17 cellular contexts compared by ENCODE assay signal in the genomic region with DNA sequence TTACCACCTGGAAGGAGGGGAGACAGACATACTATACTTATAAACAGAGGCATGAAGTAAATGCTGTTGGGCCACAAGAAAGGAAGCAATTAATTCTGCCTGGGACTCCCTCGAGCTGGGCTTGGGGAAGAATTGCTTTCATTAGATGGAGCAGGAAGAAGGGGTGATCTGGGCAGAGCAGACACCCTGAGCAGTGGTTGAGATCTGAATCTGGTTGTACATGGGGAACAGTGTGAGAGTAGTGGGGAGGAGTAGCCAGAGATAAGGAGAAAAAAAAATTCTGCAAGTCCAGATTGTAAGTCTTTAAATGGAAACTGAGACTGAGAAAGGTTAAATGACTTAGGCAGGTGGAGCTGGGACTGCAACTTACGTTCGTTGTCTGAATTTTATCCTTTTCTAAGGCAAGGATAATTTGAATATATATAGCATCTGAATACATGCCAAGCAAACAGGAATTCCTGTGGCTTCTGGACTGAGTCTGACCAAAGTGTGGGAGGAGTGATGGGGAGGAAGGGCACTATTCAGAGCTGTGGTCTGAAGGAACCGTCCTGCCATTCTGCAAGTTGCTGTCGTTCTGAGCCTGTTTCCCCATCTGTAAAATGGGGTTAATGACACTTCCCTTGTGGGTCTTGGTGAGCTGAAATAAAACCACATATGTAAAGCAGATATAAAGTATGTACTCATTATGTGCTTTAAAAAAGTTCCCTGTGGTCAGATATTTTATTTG. TPM values are rescaled to one million over a fixed set of nuclear protein-coding genes. Genes with fewer than 3 reads are reported as not detected.
DNase-seq lines count a peak whose midpoint lies in the region; ATAC-seq and TF ChIP-seq lines count a peak whose summit lies in the region.
"Had no signal": no experiment of that assay in that cellular context is flagged by ENCODE, and none has a peak within 500 bp of the region (broad histone marks: within the 10 kb centered on the region; RNA-seq: fewer than 3 reads in every experiment).

No MANE protein-coding gene starts in this region.

- no TSS peak for BruUV-seq in Caco-2 (replicated peaks; lab: Mats Ljungman, UMichigan)

- DNase-seq in Right ventricle myocardium superior (no peak), cardiac septum (ENCODE audit: low spot score) (no peak), foreskin melanocyte (peak; percentile 32), thyroid gland (no peak), lower lobe of right lung (no peak), T-helper 9 cell (no peak), Caco-2 (no peak)
- DNase-seq: activated CD4-positive, alpha-beta T cell treated with anti-CD3 and anti-CD28 coated beads, Interleukin-2, amount 50 U/mL, for 1 hour; amniotic stem cell; dermis blood vessel endothelial cell; DMS153; NCI-H1048; NCI-H2227 treated with DMSO at 0.1 percent for 48 hours had no signal

- H3K9me3 ChIP-seq in thyroid gland (no peaks in the 10 kb centered on the region), lower lobe of right lung (no peaks in the 10 kb centered on the region), Caco-2 (no peaks in the 10 kb centered on the region)
- H3K9me3 ChIP-seq: thoracic aorta had no signal

- H3K36me3 ChIP-seq in thyroid gland (no peaks in the 10 kb centered on the region), lower lobe of right lung (no peaks in the 10 kb centered on the region), Caco-2 (ENCODE audit: control insufficient read depth, insufficient read depth, low read length) (no peaks in the 10 kb centered on the region)
- H3K36me3 ChIP-seq: thoracic aorta had no signal

- TF ChIP-seq POLR2A in thyroid gland (IDR thresholded peaks at IDR 0.05) = no peak

- TF ChIP-seq CTCF in thyroid gland (IDR thresholded peaks at IDR 0.05) (no peak), lower lobe of right lung (IDR thresholded peaks at IDR 0.05) (no peak), Caco-2 (IDR thresholded peaks at IDR 0.05; ENCODE audit: insufficient read depth in 1 of 2, low read depth in 1 of 2, low read length in 1 of 2, severe bottlenecking in 1 of 2, unreplicated experiment in 1 of 2) (no peak)

- no peak overlapping the region for H3K4me3 ChIP-seq in thyroid gland (replicated peaks in 1 of 3)
- no peak overlapping the region for H3K4me3 ChIP-seq in lower lobe of right lung
- H3K4me3 ChIP-seq in Caco-2 (ENCODE audit: low read depth, low read length) = no peak overlapping the region
- H3K4me3 ChIP-seq: thoracic aorta had no signal

- H3K27me3 ChIP-seq in thyroid gland = no peaks in the 10 kb centered on the region
- peaks cover 13% of the 10 kb centered on the region for H3K27me3 ChIP-seq in lower lobe of right lung (ENCODE audit: low read depth)
- H3K27me3 ChIP-seq in Caco-2 (replicated peaks; ENCODE audit: control insufficient read depth, insufficient read depth, low read length) = no peaks in the 10 kb centered on the region

- CTCF ChIA-PET in Caco-2 (lab: Charles Lee) = no interaction called here

- H3K4me3 Mint-ChIP-seq in Caco-2 (ENCODE audit: unreplicated experiment) = no peak overlapping the region
- H3K4me3 Mint-ChIP-seq: mesothelial cell of epicardium had no signal

- no peaks in the 10 kb centered on the region for H3K9me3 Mint-ChIP-seq in Caco-2 (ENCODE audit: unreplicated experiment)
- H3K9me3 Mint-ChIP-seq: mesothelial cell of epicardium had no signal

- ATAC-seq in Right ventricle myocardium superior (ENCODE audit: poor library complexity) (peak; percentile 28), SK-N-SH treated with all-trans-retinoic acid at 6 μM for 48 hours (peak; percentile 96), lower lobe of right lung (no peak)

- no peak overlapping the region for H3K27ac Mint-ChIP-seq in Caco-2 (ENCODE audit: unreplicated experiment)
- H3K27ac Mint-ChIP-seq: mesothelial cell of epicardium had no signal

- H3K4me1 Mint-ChIP-seq in Caco-2 (ENCODE audit: low read depth, unreplicated experiment) = no peaks in the 10 kb centered on the region

- WGBS in thyroid gland, 2 donors = 45 to 50% methylated on average over 5 of the region's 5 CpGs

- no peaks in the 10 kb centered on the region for H3K36me3 Mint-ChIP-seq in Caco-2 (ENCODE audit: insufficient read depth, unreplicated experiment)
- H3K36me3 Mint-ChIP-seq: mesothelial cell of epicardium had no signal

- intact Hi-C loops in Right ventricle myocardium superior (cut with DNase I) (loop anchor here (10.0 kb wide), 2 partner anchors 134 to 146 kb away; no protein-coding TSS in a partner anchor), cardiac septum (cut with DNase I) (loop anchor here (10.0 kb wide), 2 partner anchors 296 to 674 kb away; no protein-coding TSS in a partner anchor), thyroid gland (cut with DNase I) (no loop called here), lower lobe of right lung (cut with DNase I) (no loop called here), Caco-2 (cut with micrococcal nuclease; ENCODE audit: unreplicated experiment) (loop anchor here (10.0 kb wide), 1 partner anchor 374 kb away; no protein-coding TSS in a partner anchor)

- H3K27ac ChIP-seq in thyroid gland (peak overlapping the region in 2 of 3 donors; percentile 34 to 48), lower lobe of right lung (no peak overlapping the region)
- H3K27ac ChIP-seq: parathyroid adenoma, thoracic aorta had no signal

- POLR2A ChIA-PET in Caco-2 (lab: Charles Lee) = no interaction called here

- H3K27me3 Mint-ChIP-seq in Caco-2 (ENCODE audit: insufficient read depth, unreplicated experiment) = peaks cover 33% of the 10 kb centered on the region

- H3K4me1 ChIP-seq in thyroid gland (peaks cover 27 to 32% of the 10 kb centered on the region in 2 donors), lower lobe of right lung (no peaks in the 10 kb centered on the region), Caco-2 (no peaks in the 10 kb centered on the region)
- H3K4me1 ChIP-seq: parathyroid adenoma had no signal

TF ChIP-seq in SK-N-SH treated with all-trans-retinoic acid at 6 μM for 48 hours, 23 proteins besides CTCF, POLR2A, EP300 and RAD21:
- TF ChIP-seq TOX (CRISPR knock-in tag; IDR thresholded peaks at IDR 0.05; ENCODE audit: borderline replicate concordance) = no peak
- TF ChIP-seq ZNF8 (CRISPR knock-in tag; IDR thresholded peaks at IDR 0.05) = no peak
- no peak for TF ChIP-seq CSRNP3 (CRISPR knock-in tag; IDR thresholded peaks at IDR 0.05)
- TF ChIP-seq, protein P1, sequence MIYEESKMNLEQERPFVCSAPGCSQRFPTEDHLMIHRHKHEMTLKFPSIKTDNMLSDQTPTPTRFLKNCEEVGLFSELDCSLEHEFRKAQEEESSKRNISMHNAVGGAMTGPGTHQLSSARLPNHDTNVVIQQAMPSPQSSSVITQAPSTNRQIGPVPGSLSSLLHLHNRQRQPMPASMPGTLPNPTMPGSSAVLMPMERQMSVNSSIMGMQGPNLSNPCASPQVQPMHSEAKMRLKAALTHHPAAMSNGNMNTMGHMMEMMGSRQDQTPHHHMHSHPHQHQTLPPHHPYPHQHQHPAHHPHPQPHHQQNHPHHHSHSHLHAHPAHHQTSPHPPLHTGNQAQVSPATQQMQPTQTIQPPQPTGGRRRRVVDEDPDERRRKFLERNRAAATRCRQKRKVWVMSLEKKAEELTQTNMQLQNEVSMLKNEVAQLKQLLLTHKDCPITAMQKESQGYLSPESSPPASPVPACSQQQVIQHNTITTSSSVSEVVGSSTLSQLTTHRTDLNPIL (CRISPR knock-in tag; IDR thresholded peaks at IDR 0.05; ENCODE audit: low read depth) = no peak
- no peak for TF ChIP-seq GLIS3 (CRISPR knock-in tag; IDR thresholded peaks at IDR 0.05)
- no peak for TF ChIP-seq ZFP30 (CRISPR knock-in tag; IDR thresholded peaks at IDR 0.05)
- no peak for TF ChIP-seq TCF4 (CRISPR knock-in tag; IDR thresholded peaks at IDR 0.05; ENCODE audit: borderline replicate concordance)
- TF ChIP-seq CSDC2 (CRISPR knock-in tag; IDR thresholded peaks at IDR 0.05) = no peak

RNA-seq across cellular contexts. Expression of gene NCAM1, which starts 7.9 kb away (rescaled TPM):
- total RNA-seq in Right ventricle myocardium superior (226 TPM), cardiac septum (472 TPM), thyroid gland (100 to 1,000 TPM in 3 of 4 donors, 10 to 100 TPM in 1; 94.8 to 195 (median 150) TPM), lower lobe of right lung (3.5 TPM), Caco-2 (2022) (0.95 and 1.1 TPM in 2 replicates)

Comparison
In these comparisons a context has a peak if more than half of its experiments do, and no peak if none do; other contexts are left out.
1. ATAC-seq: peak in Right ventricle myocardium superior (single experiment) and SK-N-SH treated with all-trans-retinoic acid at 6 μM for 48 hours (single experiment); none in lower lobe of right lung (0 of 2).
2. RNA of gene NCAM1, which starts 7.9 kb away (total RNA-seq): 472 TPM in cardiac septum (single experiment), 226 TPM in Right ventricle myocardium superior (single experiment) and 94.8 to 195 TPM in thyroid gland; 3.5 TPM in lower lobe of right lung (single experiment) and 0.95 to 1.1 TPM in Caco-2; every median in the first group is over 10 times any median in the second.
3. intact Hi-C loops: an anchor here in Right ventricle myocardium superior (10.0 kb wide), cardiac septum (10.0 kb wide) and Caco-2 (10.0 kb wide); none called in thyroid gland and lower lobe of right lung.